ENCODE assay signal across 22 cellular contexts in the genomic region with DNA sequence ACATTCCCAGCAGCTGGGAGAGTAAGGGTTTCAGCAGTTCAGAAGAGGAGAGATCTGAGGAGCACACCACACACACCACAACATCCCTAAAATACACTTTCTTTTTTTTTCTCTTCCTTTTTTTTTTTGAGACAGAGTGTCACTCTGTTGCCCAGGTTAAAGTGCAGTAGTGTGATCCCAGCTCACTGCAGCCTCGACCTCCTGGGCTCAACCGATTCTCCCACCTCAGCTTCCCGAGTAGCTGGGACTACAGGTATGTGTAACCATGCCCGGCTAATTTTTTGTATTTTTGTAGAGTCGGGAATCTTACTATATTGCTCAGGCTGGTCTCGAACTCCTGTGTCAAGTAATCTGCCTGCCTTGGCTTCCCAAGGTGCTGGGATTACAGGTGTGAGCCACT. TPM values are rescaled to one million over a fixed set of nuclear protein-coding genes. Genes with fewer than 3 reads are reported as not detected.
A peak's percentile ranks its signal among the peaks of the same experiment; 100 is the strongest.
DNase-seq lines count a peak whose midpoint lies in the region; ATAC-seq and TF ChIP-seq lines count a peak whose summit lies in the region.
"Had no signal": no experiment of that assay in that cellular context is flagged by ENCODE, and none has a peak within 500 bp of the region (broad histone marks: within the 10 kb centered on the region; RNA-seq: fewer than 3 reads in every experiment).

No MANE protein-coding gene starts in this region.

- POLR2A ChIA-PET in WTC11 (lab: Charles Lee), result interaction anchor here (1.4 kb wide), 1 partner anchor 10 kb away, joined by 9 read pairs; the partner anchor contains the start of gene UBAP1

- H3K36me3 ChIP-seq in spleen, result no peaks in the 10 kb centered on the region
- H3K36me3 ChIP-seq: BLaER1, MG63, SJCRH30 had no signal

- intact Hi-C loops in spleen (cut with DNase I; ENCODE audit: low total_unique reads), result no loop called here

- H3K27me3 ChIP-seq in spleen (replicated peaks in 1 of 7), result peaks cover 0 to 6% (median 0%) of the 10 kb centered on the region in 7 donors
- H3K27me3 ChIP-seq: BLaER1, MG63, SJCRH30 had no signal

- ATAC-seq in WTC11, result no peak
- ATAC-seq in GM21576 (IDR thresholded peaks at IDR 0.05; ENCODE audit: unreplicated experiment), result no peak
- no peak for ATAC-seq in HG03342 (IDR thresholded peaks at IDR 0.05; ENCODE audit: unreplicated experiment)
- ATAC-seq in GM18861 (IDR thresholded peaks at IDR 0.05; ENCODE audit: unreplicated experiment), result no peak
- ATAC-seq: CD8-positive, alpha-beta T cell; Panc1 had no signal

- H3K27ac ChIP-seq in spleen, result peak overlapping the region in 2 of 8 donors; percentile 71 to 78
- H3K27ac ChIP-seq: 22Rv1, BLaER1, SJCRH30 had no signal

- no peaks in the 10 kb centered on the region for H3K9me3 ChIP-seq in spleen
- H3K9me3 ChIP-seq: BLaER1, MG63, SJCRH30 had no signal

- H3K4me3 ChIP-seq in spleen, result no peak overlapping the region
- H3K4me3 ChIP-seq: BLaER1, MG63, SJCRH30 had no signal

- no peak for TF ChIP-seq POLR2A in spleen (IDR thresholded peaks at IDR 0.05)

- TF ChIP-seq CTCF in WTC11 (IDR thresholded peaks at IDR 0.05) (no peak), spleen (IDR thresholded peaks at IDR 0.05 in 8 of 11, conservative IDR thresholded peaks at IDR 0.05 in 3 of 11) (no peak)

- H3K4me1 Mint-ChIP-seq in WTC11, result no peaks in the 10 kb centered on the region

- WGBS in spleen, 5 donors, result 84 to 93% (median 87%) methylated on average over 6 of the region's 6 CpGs

- H3K9me3 Mint-ChIP-seq in WTC11, result no peaks in the 10 kb centered on the region
- H3K9me3 Mint-ChIP-seq: CD8-positive, alpha-beta T cell had no signal

- H3K36me3 Mint-ChIP-seq in WTC11, result no peaks in the 10 kb centered on the region
- H3K36me3 Mint-ChIP-seq: CD8-positive, alpha-beta T cell had no signal

- CTCF ChIA-PET in WTC11 (lab: Charles Lee), result no interaction called here

- DNase-seq in SIG-M5 treated with dmso at 0.1 percent for 504 hours (lab: John Stamatoyannopoulos, UW; ENCODE audit: unreplicated experiment), result peak; percentile 57
- no peak for DNase-seq in SIG-M5 (lab: John Stamatoyannopoulos, UW)
- peak; percentile 47 to 60 for DNase-seq in NOMO-1 (lab: John Stamatoyannopoulos, UW; ENCODE audit: unreplicated experiment in 2 of 2)
- no peak for DNase-seq in WTC11 (ENCODE audit: low spot score)
- peak; percentile 56 for DNase-seq in spleen
- DNase-seq: ACHN; Calu3; CD8-positive, alpha-beta T cell; DMS53; GF-D8; MG63; NCI-H1105; NCI-H2029 treated with DMSO at 0.1 percent for 48 hours; NCI-H345; NCI-H524; SJCRH30 had no signal

- H3K27me3 Mint-ChIP-seq in WTC11 (ENCODE audit: low read depth), result no peaks in the 10 kb centered on the region; the same call in 1 of the 2 replicates

- H3K4me3 Mint-ChIP-seq in WTC11, result no peak overlapping the region
- H3K4me3 Mint-ChIP-seq: CD8-positive, alpha-beta T cell had no signal

- H3K27ac Mint-ChIP-seq in WTC11, result 0 out of 2 replicates have a peak overlapping the region, but pooled peaks have one; percentile 45

- peaks cover 0 to 37% (median 8%) of the 10 kb centered on the region in 6 donors for H3K4me1 ChIP-seq in spleen
- H3K4me1 ChIP-seq: SJCRH30 had no signal

TF ChIP-seq in WTC11, 78 proteins besides CTCF, POLR2A, EP300 and RAD21:
- TF ChIP-seq MYBL2 (CRISPR knock-in tag; IDR thresholded peaks at IDR 0.05), result no peak
- no peak for TF ChIP-seq MXD4 (CRISPR knock-in tag; IDR thresholded peaks at IDR 0.05; ENCODE audit: borderline replicate concordance)
- TF ChIP-seq AR (CRISPR knock-in tag; IDR thresholded peaks at IDR 0.05), result no peak
- TF ChIP-seq, protein P1, sequence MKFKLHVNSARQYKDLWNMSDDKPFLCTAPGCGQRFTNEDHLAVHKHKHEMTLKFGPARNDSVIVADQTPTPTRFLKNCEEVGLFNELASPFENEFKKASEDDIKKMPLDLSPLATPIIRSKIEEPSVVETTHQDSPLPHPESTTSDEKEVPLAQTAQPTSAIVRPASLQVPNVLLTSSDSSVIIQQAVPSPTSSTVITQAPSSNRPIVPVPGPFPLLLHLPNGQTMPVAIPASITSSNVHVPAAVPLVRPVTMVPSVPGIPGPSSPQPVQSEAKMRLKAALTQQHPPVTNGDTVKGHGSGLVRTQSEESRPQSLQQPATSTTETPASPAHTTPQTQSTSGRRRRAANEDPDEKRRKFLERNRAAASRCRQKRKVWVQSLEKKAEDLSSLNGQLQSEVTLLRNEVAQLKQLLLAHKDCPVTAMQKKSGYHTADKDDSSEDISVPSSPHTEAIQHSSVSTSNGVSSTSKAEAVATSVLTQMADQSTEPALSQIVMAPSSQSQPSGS (CRISPR knock-in tag; IDR thresholded peaks at IDR 0.05; ENCODE audit: borderline replicate concordance, low read depth), result no peak
- TF ChIP-seq ZNF425 (CRISPR knock-in tag; conservative IDR thresholded peaks at IDR 0.05), result no peak
- no peak for TF ChIP-seq ZNF121 (CRISPR knock-in tag; IDR thresholded peaks at IDR 0.05)
- TF ChIP-seq NFE2L1 (CRISPR knock-in tag; IDR thresholded peaks at IDR 0.05), result no peak
- TF ChIP-seq HMGXB4 (CRISPR knock-in tag; IDR thresholded peaks at IDR 0.05), result no peak
- TF ChIP-seq SP1 (CRISPR knock-in tag; conservative IDR thresholded peaks at IDR 0.05), result no peak
- no peak for TF ChIP-seq ZNF671 (CRISPR knock-in tag; IDR thresholded peaks at IDR 0.05)
- no peak for TF ChIP-seq FOXJ3 (CRISPR knock-in tag; IDR thresholded peaks at IDR 0.05; ENCODE audit: borderline replicate concordance)
- TF ChIP-seq, protein P2, sequence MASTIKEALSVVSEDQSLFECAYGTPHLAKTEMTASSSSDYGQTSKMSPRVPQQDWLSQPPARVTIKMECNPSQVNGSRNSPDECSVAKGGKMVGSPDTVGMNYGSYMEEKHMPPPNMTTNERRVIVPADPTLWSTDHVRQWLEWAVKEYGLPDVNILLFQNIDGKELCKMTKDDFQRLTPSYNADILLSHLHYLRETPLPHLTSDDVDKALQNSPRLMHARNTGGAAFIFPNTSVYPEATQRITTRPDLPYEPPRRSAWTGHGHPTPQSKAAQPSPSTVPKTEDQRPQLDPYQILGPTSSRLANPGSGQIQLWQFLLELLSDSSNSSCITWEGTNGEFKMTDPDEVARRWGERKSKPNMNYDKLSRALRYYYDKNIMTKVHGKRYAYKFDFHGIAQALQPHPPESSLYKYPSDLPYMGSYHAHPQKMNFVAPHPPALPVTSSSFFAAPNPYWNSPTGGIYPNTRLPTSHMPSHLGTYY (CRISPR knock-in tag; IDR thresholded peaks at IDR 0.05), result no peak

RNA-seq across cellular contexts. Expression of gene UBAP1, which starts 9.7 kb away (rescaled TPM):
- total RNA-seq in WTC11 (2021) (23.9 to 26.3 TPM (median 25.7 TPM) in 3 replicates), spleen (10 to 100 TPM; 37.4 to 56.0 (median 44.9) TPM)
- polyA plus RNA-seq in spleen, result 10 to 100 TPM; 17.3 to 25.7 (median 20.2) TPM

RNA-seq across cellular contexts. Expression of gene DCAF12, which starts 42.6 kb away (rescaled TPM):
- total RNA-seq in WTC11 (2021), result 27.0 to 31.8 TPM (median 28.3 TPM) in 3 replicates
- total RNA-seq in spleen, result 100 to 1,000 TPM in 1 of 7 donors, 10 to 100 TPM in 6; 36.5 to 107 (median 38.6) TPM
- polyA plus RNA-seq in spleen, result 10 to 100 TPM in 2 of 3 donors, 1 to 10 TPM in 1; 5.6 to 12.9 (median 11.2) TPM

Comparison
In these comparisons a context has a peak if more than half of its experiments do, and no peak if none do; other contexts are left out.
1. DNase-seq: peak in SIG-M5 treated with dmso at 0.1 percent for 504 hours (single experiment), NOMO-1 (2 of 2) and spleen (single experiment); none in SIG-M5 (single experiment) and WTC11 (single experiment).